ENCODE assay signal across 1 cellular context in the genomic region with DNA sequence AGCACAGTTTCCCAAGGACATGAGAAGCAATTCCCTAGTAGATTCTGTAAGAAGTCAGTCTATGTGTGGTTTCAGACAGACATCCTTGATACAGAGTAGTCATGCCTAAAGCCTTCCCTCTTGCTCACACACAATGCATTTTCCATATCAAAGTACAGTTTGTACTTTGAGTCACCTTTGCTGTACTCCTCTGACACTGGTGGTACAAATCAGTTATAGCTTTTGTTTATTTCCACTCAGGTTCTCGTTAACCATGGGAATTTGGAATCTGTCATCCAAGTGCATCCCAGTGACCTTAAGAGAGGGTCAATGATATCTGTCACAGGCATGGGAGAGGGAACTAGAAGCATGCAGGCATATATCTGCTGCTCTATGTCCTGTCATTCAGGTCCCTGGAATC.
TF ChIP-seq lines count a peak whose summit lies in the region.

No MANE protein-coding gene starts in this region.

TF ChIP-seq in HepG2, 621 proteins besides CTCF, POLR2A, EP300 and RAD21 (continued from another document):
- TF ChIP-seq, protein P1, sequence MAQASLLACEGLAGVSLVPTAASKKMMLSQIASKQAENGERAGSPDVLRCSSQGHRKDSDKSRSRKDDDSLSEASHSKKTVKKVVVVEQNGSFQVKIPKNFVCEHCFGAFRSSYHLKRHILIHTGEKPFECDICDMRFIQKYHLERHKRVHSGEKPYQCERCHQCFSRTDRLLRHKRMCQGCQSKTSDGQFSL (CRISPR knock-in tag; IDR thresholded peaks at IDR 0.05) = no peak
- TF ChIP-seq NR2F1 (CRISPR knock-in tag; IDR thresholded peaks at IDR 0.05) = no peak
- TF ChIP-seq RFX3 (CRISPR knock-in tag; IDR thresholded peaks at IDR 0.05) = no peak
- TF ChIP-seq ZNF775 (CRISPR knock-in tag; IDR thresholded peaks at IDR 0.05; ENCODE audit: borderline replicate concordance) = no peak
- no peak for TF ChIP-seq NBN (conservative IDR thresholded peaks at IDR 0.05)
- no peak for TF ChIP-seq ZNF274 (CRISPR knock-in tag; IDR thresholded peaks at IDR 0.05)
- TF ChIP-seq, protein P2, sequence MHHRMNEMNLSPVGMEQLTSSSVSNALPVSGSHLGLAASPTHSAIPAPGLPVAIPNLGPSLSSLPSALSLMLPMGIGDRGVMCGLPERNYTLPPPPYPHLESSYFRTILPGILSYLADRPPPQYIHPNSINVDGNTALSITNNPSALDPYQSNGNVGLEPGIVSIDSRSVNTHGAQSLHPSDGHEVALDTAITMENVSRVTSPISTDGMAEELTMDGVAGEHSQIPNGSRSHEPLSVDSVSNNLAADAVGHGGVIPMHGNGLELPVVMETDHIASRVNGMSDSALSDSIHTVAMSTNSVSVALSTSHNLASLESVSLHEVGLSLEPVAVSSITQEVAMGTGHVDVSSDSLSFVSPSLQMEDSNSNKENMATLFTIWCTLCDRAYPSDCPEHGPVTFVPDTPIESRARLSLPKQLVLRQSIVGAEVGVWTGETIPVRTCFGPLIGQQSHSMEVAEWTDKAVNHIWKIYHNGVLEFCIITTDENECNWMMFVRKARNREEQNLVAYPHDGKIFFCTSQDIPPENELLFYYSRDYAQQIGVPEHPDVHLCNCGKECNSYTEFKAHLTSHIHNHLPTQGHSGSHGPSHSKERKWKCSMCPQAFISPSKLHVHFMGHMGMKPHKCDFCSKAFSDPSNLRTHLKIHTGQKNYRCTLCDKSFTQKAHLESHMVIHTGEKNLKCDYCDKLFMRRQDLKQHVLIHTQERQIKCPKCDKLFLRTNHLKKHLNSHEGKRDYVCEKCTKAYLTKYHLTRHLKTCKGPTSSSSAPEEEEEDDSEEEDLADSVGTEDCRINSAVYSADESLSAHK (CRISPR knock-in tag; IDR thresholded peaks at IDR 0.05; ENCODE audit: borderline replicate concordance) = no peak
- TF ChIP-seq ELF1 (CRISPR knock-in tag; IDR thresholded peaks at IDR 0.05) = no peak
- no peak for TF ChIP-seq HMGA1 (CRISPR knock-in tag; conservative IDR thresholded peaks at IDR 0.05)
- no peak for TF ChIP-seq NR1H2 (CRISPR knock-in tag; IDR thresholded peaks at IDR 0.05; ENCODE audit: borderline replicate concordance, low read depth)
- no peak for TF ChIP-seq ZNF431 (CRISPR knock-in tag; IDR thresholded peaks at IDR 0.05; ENCODE audit: borderline replicate concordance, low read depth)
- TF ChIP-seq, protein P3, sequence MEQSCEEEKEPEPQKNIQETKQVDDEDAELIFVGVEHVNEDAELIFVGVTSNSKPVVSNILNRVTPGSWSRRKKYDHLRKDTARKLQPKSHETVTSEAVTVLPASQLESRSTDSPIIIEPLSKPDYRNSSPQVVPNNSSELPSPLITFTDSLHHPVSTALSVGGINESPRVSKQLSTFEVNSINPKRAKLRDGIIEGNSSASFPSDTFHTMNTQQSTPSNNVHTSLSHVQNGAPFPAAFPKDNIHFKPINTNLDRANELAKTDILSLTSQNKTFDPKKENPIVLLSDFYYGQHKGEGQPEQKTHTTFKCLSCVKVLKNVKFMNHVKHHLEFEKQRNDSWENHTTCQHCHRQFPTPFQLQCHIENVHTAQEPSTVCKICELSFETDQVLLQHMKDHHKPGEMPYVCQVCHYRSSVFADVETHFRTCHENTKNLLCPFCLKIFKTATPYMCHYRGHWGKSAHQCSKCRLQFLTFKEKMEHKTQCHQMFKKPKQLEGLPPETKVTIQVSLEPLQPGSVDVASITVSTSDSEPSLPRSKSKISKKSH (CRISPR knock-in tag; IDR thresholded peaks at IDR 0.05; ENCODE audit: borderline replicate concordance) = no peak
- TF ChIP-seq, protein P4, sequence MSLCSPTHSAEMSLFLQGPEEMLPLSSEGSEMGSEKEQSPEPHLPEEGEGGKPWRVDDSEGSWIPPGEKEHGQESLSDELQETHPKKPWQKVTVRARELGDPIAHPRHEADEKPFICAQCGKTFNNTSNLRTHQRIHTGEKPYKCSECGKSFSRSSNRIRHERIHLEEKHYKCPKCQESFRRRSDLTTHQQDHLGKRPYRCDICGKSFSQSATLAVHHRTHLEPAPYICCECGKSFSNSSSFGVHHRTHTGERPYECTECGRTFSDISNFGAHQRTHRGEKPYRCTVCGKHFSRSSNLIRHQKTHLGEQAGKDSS (CRISPR knock-in tag; IDR thresholded peaks at IDR 0.05; ENCODE audit: borderline replicate concordance, low read depth) = no peak
